ENCODE assay signal across 8 cellular contexts in the genomic region with DNA sequence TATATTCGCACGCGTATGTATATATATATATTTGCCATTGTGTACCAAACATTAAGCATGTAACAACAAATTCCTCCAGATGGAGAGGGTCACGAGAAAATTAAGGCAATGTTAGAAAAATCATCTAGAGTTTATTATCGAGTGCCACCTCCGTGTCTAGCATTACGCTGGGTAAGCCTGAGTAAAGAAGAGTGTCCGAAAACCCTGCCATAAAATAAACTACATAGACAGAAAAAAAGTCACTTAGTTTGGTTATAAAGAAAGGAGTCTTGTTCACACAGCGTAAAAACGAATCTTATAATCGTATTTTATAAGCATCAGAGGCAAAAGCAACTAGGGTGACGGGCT. TPM values are rescaled to one million over a fixed set of nuclear protein-coding genes. Genes with fewer than 3 reads are reported as not detected.
DNase-seq lines count a peak whose midpoint lies in the region; ATAC-seq and TF ChIP-seq lines count a peak whose summit lies in the region.

No MANE protein-coding gene starts in this region.

- CTCF ChIA-PET in Caco-2 (lab: Charles Lee), result interaction anchor here (1.0 to 1.7 kb wide), 2 partner anchors 9 to 135 kb away, joined by 3 to 6 read pairs; a partner anchor contains a TSS
- CTCF ChIA-PET in RWPE1 (lab: Yijun Ruan, JAX), result interaction anchor here (0.5 to 1.1 kb wide), 3 partner anchors 16 to 81 kb away, joined by 3 to 5 read pairs (median 5); no protein-coding TSS in a partner anchor

- H3K9me3 Mint-ChIP-seq in Caco-2 (ENCODE audit: unreplicated experiment), result no peaks in the 10 kb centered on the region

- peak overlapping the region; percentile 93 for H3K27ac ChIP-seq in RWPE1
- H3K27ac ChIP-seq in esophagus squamous epithelium, result peak overlapping the region; percentile 90 to 96 (median 94)
- H3K27ac ChIP-seq in ovary, result peak overlapping the region; percentile 63 to 90

- ATAC-seq in HG03571 (IDR thresholded peaks at IDR 0.05; ENCODE audit: unreplicated experiment), result no peak

- peak overlapping the region; percentile 99 for H3K4me3 Mint-ChIP-seq in Caco-2 (ENCODE audit: unreplicated experiment)

- H3K9me3 ChIP-seq in Caco-2 (no peaks in the 10 kb centered on the region), esophagus squamous epithelium (no peaks in the 10 kb centered on the region), ovary (no peaks in the 10 kb centered on the region)

- no peaks in the 10 kb centered on the region for H3K27me3 Mint-ChIP-seq in Caco-2 (ENCODE audit: insufficient read depth, unreplicated experiment)

- DNase-seq in Caco-2, result no peak
- no peak for DNase-seq in RWPE1 (ENCODE audit: low spot score)
- DNase-seq in esophagus squamous epithelium (lab: John Stamatoyannopoulos, UW), result no peak
- no peak for DNase-seq in ovary
- DNase-seq in NCI-H774 (lab: John Stamatoyannopoulos, UW), result no peak
- DNase-seq in amniotic stem cell (lab: John Stamatoyannopoulos, UW), result no peak
- no peak for DNase-seq in midbrain (lab: John Stamatoyannopoulos, UW)

- 6 to 9% methylated on average over 12 of the region's 12 CpGs for WGBS in esophagus squamous epithelium, 2 donors
- WGBS in ovary, 3 donors, result 3 to 13% (median 5%) methylated on average over 12 of the region's 12 CpGs

- TF ChIP-seq EP300 in ovary (IDR thresholded peaks at IDR 0.05), result no peak

- H3K36me3 ChIP-seq in Caco-2 (ENCODE audit: control insufficient read depth, insufficient read depth, low read length) (no peaks in the 10 kb centered on the region), esophagus squamous epithelium (no peaks in the 10 kb centered on the region), ovary (no peaks in the 10 kb centered on the region)

- intact Hi-C loops in Caco-2 (cut with micrococcal nuclease; ENCODE audit: unreplicated experiment), result loop anchor here (10.0 kb wide), 1 partner anchor 63 kb away; no protein-coding TSS in a partner anchor
- intact Hi-C loops in esophagus squamous epithelium (cut with DNase I), result no loop called here
- intact Hi-C loops in ovary (cut with DNase I), result no loop called here

- H3K4me1 Mint-ChIP-seq in Caco-2 (ENCODE audit: low read depth, unreplicated experiment), result no peaks in the 10 kb centered on the region

- POLR2A ChIA-PET in Caco-2 (lab: Charles Lee) (no interaction called here), RWPE1 (lab: Yijun Ruan, JAX; ENCODE audit: low non-redundant PET) (interaction anchor here (0.7 kb wide), 1 partner anchor 53 kb away, joined by 4 read pairs; no protein-coding TSS in a partner anchor)

- no TSS peak for BruUV-seq in Caco-2 (replicated peaks; lab: Mats Ljungman, UMichigan)

- H3K27me3 ChIP-seq in Caco-2 (replicated peaks; ENCODE audit: control insufficient read depth, insufficient read depth, low read length), result no peaks in the 10 kb centered on the region
- no peaks in the 10 kb centered on the region for H3K27me3 ChIP-seq in esophagus squamous epithelium
- H3K27me3 ChIP-seq in ovary, result no peaks in the 10 kb centered on the region

- TF ChIP-seq POLR2A in esophagus squamous epithelium (IDR thresholded peaks at IDR 0.05) (no peak), ovary (IDR thresholded peaks at IDR 0.05) (no peak)

- peak overlapping the region; percentile 18 for H3K27ac Mint-ChIP-seq in Caco-2 (ENCODE audit: unreplicated experiment)

- TF ChIP-seq CTCF in Caco-2 (IDR thresholded peaks at IDR 0.05; ENCODE audit: insufficient read depth in 1 of 2, low read depth in 1 of 2, low read length in 1 of 2, severe bottlenecking in 1 of 2, unreplicated experiment in 1 of 2) (no peak), RWPE1 (conservative IDR thresholded peaks at IDR 0.05; ENCODE audit: low read depth) (no peak), esophagus squamous epithelium (IDR thresholded peaks at IDR 0.05) (no peak), ovary (IDR thresholded peaks at IDR 0.05) (no peak)

- H3K36me3 Mint-ChIP-seq in Caco-2 (ENCODE audit: insufficient read depth, unreplicated experiment), result peaks cover 8% of the 10 kb centered on the region

- peak overlapping the region; percentile 37 for H3K4me3 ChIP-seq in Caco-2 (ENCODE audit: low read depth, low read length)
- H3K4me3 ChIP-seq in esophagus squamous epithelium, result peak overlapping the region; percentile 65 to 98 (median 92)
- peak overlapping the region; percentile 68 for H3K4me3 ChIP-seq in ovary

- H3K4me1 ChIP-seq in Caco-2 (peaks cover 6% of the 10 kb centered on the region; the same call in 1 of the 2 replicates), esophagus squamous epithelium (peaks cover 0 to 52% (median 8%) of the 10 kb centered on the region in 3 donors), ovary (ENCODE audit: insufficient read depth) (peaks cover 7% of the 10 kb centered on the region)

RNA-seq across cellular contexts. Expression of a gene that starts 0.6 kb away (rescaled TPM):
- 31.8 and 33.3 TPM in 2 replicates for total RNA-seq in Caco-2 (2022)
- 10 to 100 TPM; 17.3 to 34.9 (median 21.9) TPM for total RNA-seq in esophagus squamous epithelium
- total RNA-seq in ovary, result 10 to 100 TPM; 33.1 to 51.7 (median 41.3) TPM
- 10 to 100 TPM; 32.8 to 33.5 TPM for polyA plus RNA-seq in ovary

Comparison
In these comparisons a context has a peak if more than half of its experiments do, and no peak if none do; other contexts are left out.
1. H3K4me3 ChIP-seq: peak in every context shown above with its lines; median percentile 92 in esophagus squamous epithelium; 68 in ovary; 37 in Caco-2.